In the genomic region with DNA sequence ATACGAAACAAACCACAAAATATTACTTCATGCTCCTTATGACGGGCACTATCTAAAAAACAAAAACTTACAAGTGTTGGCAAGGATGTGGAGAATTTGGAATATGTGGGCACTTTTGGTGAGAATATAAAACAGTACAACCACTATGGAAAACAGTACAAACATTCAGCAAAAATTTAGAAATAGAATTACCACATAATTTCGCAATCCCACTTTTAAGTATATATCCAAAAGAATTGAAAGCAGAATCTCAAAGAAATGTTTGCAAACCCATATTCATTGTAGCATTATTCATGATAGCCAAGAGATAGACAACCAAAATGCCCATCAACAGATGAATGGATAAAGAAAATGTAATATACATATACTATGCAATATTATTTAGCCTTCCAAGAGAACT, we compare ENCODE assay signal across 25 cellular contexts.
"Had no signal": no experiment of that assay in that cellular context is flagged by ENCODE, and none has a peak within 500 bp of the region (broad histone marks: within the 10 kb centered on the region; RNA-seq: fewer than 3 reads in every experiment).

No MANE protein-coding gene starts in this region.

- H3K27ac ChIP-seq: epithelial cell of prostate, esophagus squamous epithelium, gastrocnemius medialis, heart right ventricle, left lung, lower lobe of right lung had no signal

- H3K27me3 ChIP-seq: esophagus squamous epithelium, gastrocnemius medialis, heart right ventricle, left lung had no signal

- H3K4me3 ChIP-seq: esophagus squamous epithelium, gastrocnemius medialis, heart right ventricle, left lung, lower lobe of right lung, mucosa of descending colon had no signal

- H3K9me3 ChIP-seq: gastrocnemius medialis had no signal

- H3K36me3 Mint-ChIP-seq: mesothelial cell of epicardium; naive B cell; naive thymus-derived CD8-positive, alpha-beta T cell had no signal

- H3K27ac Mint-ChIP-seq: dendritic cell treated with granulocyte-macrophage colony-stimulating factor and Interleukin-4, amounts not matched to agents 40 ng/mL and 50 ng/mL, for 4 days; effector memory CD8-positive, alpha-beta T cell; endodermal cell; mesothelial cell of epicardium; naive B cell; naive thymus-derived CD8-positive, alpha-beta T cell had no signal

- ATAC-seq: effector memory CD8-positive, alpha-beta T cell; esophagus mucosa; gastrocnemius medialis; heart right ventricle; left cardiac atrium; left lung; left ventricle myocardium superior; lower lobe of right lung; mucosa of descending colon; naive thymus-derived CD8-positive, alpha-beta T cell had no signal

- DNase-seq: cortex of kidney; effector CD8-positive, alpha-beta T cell; effector memory CD8-positive, alpha-beta T cell; endodermal cell; erythroblast; esophagus squamous epithelium; foreskin fibroblast; foreskin melanocyte; gastrocnemius medialis; glutamatergic neuron; head of caudate nucleus; heart right ventricle; hippocampal formation; left cardiac atrium; left lung; left ventricle myocardium superior; lower lobe of right lung; mesenchymal stem cell; mucosa of descending colon; naive B cell; naive thymus-derived CD8-positive, alpha-beta T cell had no signal

- H3K4me1 ChIP-seq: esophagus squamous epithelium, gastrocnemius medialis, heart right ventricle, left lung, lower lobe of right lung had no signal

- H3K36me3 ChIP-seq: esophagus squamous epithelium, gastrocnemius medialis, heart right ventricle, left lung, lower lobe of right lung had no signal
